In the genomic region with DNA sequence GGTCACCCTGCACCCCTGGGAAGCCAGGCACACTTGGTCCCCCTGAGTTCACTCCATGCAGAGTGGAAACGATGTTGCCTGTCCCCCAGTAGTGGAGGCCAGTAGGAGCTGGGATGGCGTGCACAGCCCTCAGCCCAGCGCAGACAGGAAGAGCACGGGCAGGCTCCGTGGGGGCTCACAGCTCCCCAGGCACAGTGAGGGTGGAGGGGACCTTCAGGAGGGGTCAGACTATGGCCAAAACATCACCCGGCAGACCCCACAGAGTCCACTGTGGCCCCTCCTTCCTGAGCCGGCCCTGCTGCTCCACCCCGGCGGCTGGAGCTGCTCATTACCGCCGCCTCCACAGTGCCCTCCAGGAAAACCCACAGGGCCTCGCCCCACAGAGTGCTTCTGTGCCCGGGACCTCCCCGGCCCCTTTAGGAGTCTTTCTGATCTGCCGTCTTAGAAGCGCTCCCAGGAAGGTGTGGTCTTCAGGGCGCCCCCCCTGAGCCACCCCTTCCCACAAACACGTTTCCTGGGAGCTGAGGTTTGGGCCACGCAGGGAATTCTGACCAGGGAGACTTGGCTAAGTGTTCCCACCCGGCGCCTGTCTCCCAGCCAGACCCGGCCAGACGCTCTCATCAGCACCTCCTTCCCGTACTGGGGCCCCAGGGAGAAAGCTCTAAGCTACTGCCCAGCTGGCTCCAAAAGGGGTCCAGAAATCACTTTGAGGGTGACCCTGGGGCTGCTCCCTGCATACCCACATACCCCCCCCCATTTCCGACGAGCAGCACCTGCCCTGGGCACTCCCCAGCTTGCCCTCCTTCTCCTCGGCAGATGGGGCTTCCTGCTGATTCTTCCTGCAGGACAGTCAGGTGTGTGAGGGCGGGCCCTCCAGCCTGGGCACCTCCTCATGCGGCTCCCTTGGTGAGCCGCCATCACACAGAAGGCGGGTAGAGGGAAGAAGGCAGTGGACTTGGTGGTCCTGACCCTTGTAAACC, we compare ENCODE assay signal across 22 cellular contexts. TPM values are rescaled to one million over a fixed set of nuclear protein-coding genes. Genes with fewer than 3 reads are reported as not detected.
DNase-seq lines count a peak whose midpoint lies in the region; ATAC-seq and TF ChIP-seq lines count a peak whose summit lies in the region.
"Had no signal": no experiment of that assay in that cellular context is flagged by ENCODE, and none has a peak within 500 bp of the region (broad histone marks: within the 10 kb centered on the region; RNA-seq: fewer than 3 reads in every experiment).

No MANE protein-coding gene starts in this region.

- TF ChIP-seq CTCF in ascending aorta (IDR thresholded peaks at IDR 0.05) (no peak), gastroesophageal sphincter (IDR thresholded peaks at IDR 0.05) (no peak)

- H3K4me3 ChIP-seq in ascending aorta (no peak overlapping the region), gastroesophageal sphincter (no peak overlapping the region), skin epidermis (no peak overlapping the region)
- H3K4me3 ChIP-seq: GM23248, hepatocyte, thyroid gland had no signal

- peak overlapping the region; percentile 83 to 91 for H3K27ac ChIP-seq in ascending aorta
- no peak overlapping the region for H3K27ac ChIP-seq in gastroesophageal sphincter
- peak overlapping the region in 19 of 21 experiments; percentile 18 to 78 (median 53) for H3K27ac ChIP-seq in skin epidermis
- H3K27ac ChIP-seq in substantia nigra (ENCODE audit: low read depth, low read length, poor library complexity, severe bottlenecking): no peak overlapping the region
- H3K27ac ChIP-seq: thyroid gland had no signal

- 80% methylated on average over 1 of the region's 31 CpGs; no CpG with 5 or more reads in 1 of the 2 donors for WGBS in gastroesophageal sphincter (ENCODE audit: low coverage in 1 of 2), 2 donors

- TF ChIP-seq POLR2A in gastroesophageal sphincter (IDR thresholded peaks at IDR 0.05): no peak

- ATAC-seq in gastroesophageal sphincter (peak; percentile 13), HG03342 (IDR thresholded peaks at IDR 0.05; ENCODE audit: unreplicated experiment) (no peak), HG02623 (IDR thresholded peaks at IDR 0.05; ENCODE audit: unreplicated experiment) (no peak)
- ATAC-seq: activated CD8-positive, alpha-beta memory T cell treated with anti-CD3 and anti-CD28 coated beads, Interleukin-2, amount 10 ng/mL, durations not matched to agents 7 days and 5 days; activated T-helper 17 cell treated with anti-CD3 and anti-CD28 coated beads, Interleukin-2, amount 50 U/mL, for 72 hours; CD8-positive, alpha-beta T cell; effector memory CD8-positive, alpha-beta T cell had no signal

- intact Hi-C loops in ascending aorta (cut with DNase I): loop anchor here (1.0 to 5.0 kb wide), 5 partner anchors 33 to 115 kb away; no protein-coding TSS in a partner anchor

- H3K9me3 Mint-ChIP-seq in activated naive CD4-positive, alpha-beta T cell treated with anti-CD3 and anti-CD28 coated beads, Interleukin-2, amount 10 ng/mL, durations not matched to agents 7 days and 5 days: no peaks in the 10 kb centered on the region
- H3K9me3 Mint-ChIP-seq: T-helper 2 cell treated with Interferon-gamma antibody and Interleukin-4, amounts not matched to agents 5 μg/mL and 100 μg/mL, for 36 hours had no signal

- H3K9me3 ChIP-seq in ascending aorta (peaks cover 0 to 13% of the 10 kb centered on the region in 2 donors), gastroesophageal sphincter (peaks cover 0 to 17% (median 0%) of the 10 kb centered on the region in 3 donors)
- H3K9me3 ChIP-seq: thyroid gland had no signal

- H3K4me3 Mint-ChIP-seq in activated naive CD4-positive, alpha-beta T cell treated with anti-CD3 and anti-CD28 coated beads, Interleukin-2, amount 10 ng/mL, durations not matched to agents 7 days and 5 days: no peak overlapping the region
- H3K4me3 Mint-ChIP-seq: activated CD8-positive, alpha-beta memory T cell treated with anti-CD3 and anti-CD28 coated beads, Interleukin-2, amount 10 ng/mL, durations not matched to agents 7 days and 5 days; activated T-helper 17 cell treated with anti-CD3 and anti-CD28 coated beads, Interleukin-2, amount 50 U/mL, for 72 hours; CD8-positive, alpha-beta T cell; effector memory CD8-positive, alpha-beta T cell; natural killer cell treated with Interleukin-12 subunit alpha and Interleukin-12 subunit beta and Interleukin-15 and Interleukin-18, amount 100 ng/mL, for 72 hours; T-helper 2 cell treated with Interferon-gamma antibody and Interleukin-4, amounts not matched to agents 5 μg/mL and 100 μg/mL, for 36 hours had no signal

- H3K4me1 ChIP-seq in ascending aorta (peaks cover 9 to 17% of the 10 kb centered on the region in 2 donors), gastroesophageal sphincter (peaks cover 0 to 8% (median 0%) of the 10 kb centered on the region in 3 donors)
- H3K4me1 ChIP-seq: thyroid gland had no signal

- DNase-seq in Daoy (ENCODE audit: low read depth) (peak; percentile 47), ascending aorta (ENCODE audit: low spot score in 2 of 2) (no peak), substantia nigra (lab: John Stamatoyannopoulos, UW) (no peak)
- DNase-seq in activated naive CD4-positive, alpha-beta T cell treated with anti-CD3 and anti-CD28 coated beads, Interleukin-2, amount 10 ng/mL, durations not matched to agents 7 days and 5 days: no peak
- DNase-seq: activated CD8-positive, alpha-beta memory T cell treated with anti-CD3 and anti-CD28 coated beads, Interleukin-2, amount 10 ng/mL, durations not matched to agents 7 days and 5 days; CD8-positive, alpha-beta T cell; DND-41; effector memory CD8-positive, alpha-beta T cell; KG1; NCI-H2029; stimulated activated CD4-positive, alpha-beta T cell treated with anti-CD3 and anti-CD28 coated beads, Interleukin-12 subunit alpha, Interleukin-12 subunit beta, amount 100 ng/mL, for 4 hours; thyroid gland had no signal

- H3K4me1 Mint-ChIP-seq in activated naive CD4-positive, alpha-beta T cell treated with anti-CD3 and anti-CD28 coated beads, Interleukin-2, amount 10 ng/mL, durations not matched to agents 7 days and 5 days: no peaks in the 10 kb centered on the region
- H3K4me1 Mint-ChIP-seq: activated CD8-positive, alpha-beta memory T cell treated with anti-CD3 and anti-CD28 coated beads, Interleukin-2, amount 10 ng/mL, durations not matched to agents 7 days and 5 days; activated T-helper 17 cell treated with anti-CD3 and anti-CD28 coated beads, Interleukin-2, amount 50 U/mL, for 72 hours had no signal

- H3K36me3 ChIP-seq in ascending aorta: no peaks in the 10 kb centered on the region
- no peaks in the 10 kb centered on the region for H3K36me3 ChIP-seq in gastroesophageal sphincter
- H3K36me3 ChIP-seq: thyroid gland had no signal

- peaks cover 76% of the 10 kb centered on the region for H3K27me3 Mint-ChIP-seq in activated naive CD4-positive, alpha-beta T cell treated with anti-CD3 and anti-CD28 coated beads, Interleukin-2, amount 10 ng/mL, durations not matched to agents 7 days and 5 days

- CTCF ChIA-PET in activated naive CD4-positive, alpha-beta T cell treated with anti-CD3 and anti-CD28 coated beads, Interleukin-2, amount 10 ng/mL, durations not matched to agents 7 days and 5 days (lab: Charles Lee): interaction anchor here (1.2 kb wide), 1 partner anchor 9 kb away, joined by 3 read pairs; no protein-coding TSS in a partner anchor

- H3K27me3 ChIP-seq in ascending aorta (no peaks in the 10 kb centered on the region), gastroesophageal sphincter (peaks cover 71% of the 10 kb centered on the region)
- H3K27me3 ChIP-seq: hepatocyte, thyroid gland had no signal

- no peaks in the 10 kb centered on the region for H3K36me3 Mint-ChIP-seq in activated naive CD4-positive, alpha-beta T cell treated with anti-CD3 and anti-CD28 coated beads, Interleukin-2, amount 10 ng/mL, durations not matched to agents 7 days and 5 days
- H3K36me3 Mint-ChIP-seq: activated CD8-positive, alpha-beta memory T cell treated with anti-CD3 and anti-CD28 coated beads, Interleukin-2, amount 10 ng/mL, durations not matched to agents 7 days and 5 days; CD8-positive, alpha-beta T cell; natural killer cell treated with Interleukin-12 subunit alpha and Interleukin-12 subunit beta and Interleukin-15 and Interleukin-18, amount 100 ng/mL, for 72 hours had no signal

- TF ChIP-seq EP300 in gastroesophageal sphincter (IDR thresholded peaks at IDR 0.05): no peak

- no peak overlapping the region for H3K27ac Mint-ChIP-seq in activated naive CD4-positive, alpha-beta T cell treated with anti-CD3 and anti-CD28 coated beads, Interleukin-2, amount 10 ng/mL, durations not matched to agents 7 days and 5 days
- H3K27ac Mint-ChIP-seq: activated CD8-positive, alpha-beta memory T cell treated with anti-CD3 and anti-CD28 coated beads, Interleukin-2, amount 10 ng/mL, durations not matched to agents 7 days and 5 days; activated T-helper 17 cell treated with anti-CD3 and anti-CD28 coated beads, Interleukin-2, amount 50 U/mL, for 72 hours; CD8-positive, alpha-beta T cell; effector memory CD8-positive, alpha-beta T cell; natural killer cell treated with Interleukin-12 subunit alpha and Interleukin-12 subunit beta and Interleukin-15 and Interleukin-18, amount 100 ng/mL, for 72 hours; T-helper 2 cell treated with Interferon-gamma antibody and Interleukin-4, amounts not matched to agents 5 μg/mL and 100 μg/mL, for 36 hours had no signal

RNA-seq across cellular contexts. Expression of a gene that starts 38.8 kb away (rescaled TPM):
- 33.6 and 39.5 TPM in 2 replicates for total RNA-seq in Daoy (2014; rRNA removed; shearing (Covaris generic))
- 6.4 TPM for total RNA-seq in ascending aorta
- total RNA-seq in gastroesophageal sphincter: 1 to 10 TPM in 2 of 4 donors, under 1 TPM in 2; 0.40 to 5.8 (median 1.5) TPM
- total RNA-seq: activated CD8-positive, alpha-beta memory T cell treated with anti-CD3 and anti-CD28 coated beads, Interleukin-2, amount 10 ng/mL, durations not matched to agents 7 days and 5 days; pulmonary artery endothelial cell had no signal

Comparison
In these comparisons a context has a peak if more than half of its experiments do, and no peak if none do; other contexts are left out.
1. H3K27ac ChIP-seq: peak in ascending aorta (2 of 2) and skin epidermis (19 of 21); none in gastroesophageal sphincter (0 of 4) and substantia nigra (single experiment).